8 cellular contexts compared by ENCODE assay signal in genomic region chr2:127024769-127025356, GRCh38.
DNase-seq lines count a peak whose midpoint lies in the region; ATAC-seq and TF ChIP-seq lines count a peak whose summit lies in the region.

No MANE protein-coding gene starts in this region.

- peaks cover 42% of the 10 kb centered on the region for H3K27me3 Mint-ChIP-seq in activated CD8-positive, alpha-beta T cell treated with anti-CD3 and anti-CD28 coated beads, Interleukin-2, amount 10 ng/mL, durations not matched to agents 7 days and 5 days (ENCODE audit: low read depth)
- peaks cover 19% of the 10 kb centered on the region for H3K27me3 Mint-ChIP-seq in activated CD8-positive, alpha-beta T cell treated with anti-CD3 and anti-CD28 coated beads for 36 hours

- H3K27ac ChIP-seq in RWPE1, result no peak overlapping the region

- POLR2A ChIA-PET in activated CD8-positive, alpha-beta T cell treated with anti-CD3 and anti-CD28 coated beads, Interleukin-2, amount 10 ng/mL, durations not matched to agents 7 days and 5 days (lab: Charles Lee), result no interaction called here
- POLR2A ChIA-PET in activated CD8-positive, alpha-beta T cell treated with anti-CD3 and anti-CD28 coated beads for 36 hours (lab: Charles Lee), result no interaction called here
- POLR2A ChIA-PET in RWPE1 (lab: Yijun Ruan, JAX; ENCODE audit: low non-redundant PET), result no interaction called here

- H3K4me3 Mint-ChIP-seq in activated CD8-positive, alpha-beta T cell treated with anti-CD3 and anti-CD28 coated beads, Interleukin-2, amount 10 ng/mL, durations not matched to agents 7 days and 5 days, result peak overlapping the region; percentile 85
- H3K4me3 Mint-ChIP-seq in activated CD8-positive, alpha-beta T cell treated with anti-CD3 and anti-CD28 coated beads for 36 hours, result no peak overlapping the region
- H3K4me3 Mint-ChIP-seq in stimulated activated effector memory CD8-positive, alpha-beta T cell treated with anti-CD3 and anti-CD28 coated beads, Interleukin-12 subunit alpha, Interleukin-12 subunit beta, amount 100 ng/mL, for 72 hours, result peak overlapping the region; percentile 68

- no peaks in the 10 kb centered on the region for H3K27me3 ChIP-seq in kidney epithelial cell (ENCODE audit: control insufficient read depth, insufficient read depth, low read length)

- H3K36me3 ChIP-seq in kidney epithelial cell (ENCODE audit: control insufficient read depth, insufficient read depth, low read length), result no peaks in the 10 kb centered on the region

- intact Hi-C loops in activated CD8-positive, alpha-beta T cell treated with anti-CD3 and anti-CD28 coated beads for 36 hours (cut with micrococcal nuclease), result no loop called here

- no peak for DNase-seq in activated CD8-positive, alpha-beta T cell treated with anti-CD3 and anti-CD28 coated beads, Interleukin-2, amount 10 ng/mL, durations not matched to agents 7 days and 5 days
- DNase-seq in activated CD8-positive, alpha-beta T cell treated with anti-CD3 and anti-CD28 coated beads for 36 hours, result no peak
- peak; percentile 26 for DNase-seq in NCI-H1092 treated with DMSO at 0.1 percent for 48 hours (lab: John Stamatoyannopoulos, UW)
- DNase-seq in cardiac fibroblast (ENCODE audit: low read depth in 2 of 2), result peak in 1 of 2 donors; percentile 34
- DNase-seq in kidney epithelial cell (ENCODE audit: low read depth), result no peak
- DNase-seq in stimulated activated effector memory CD8-positive, alpha-beta T cell treated with anti-CD3 and anti-CD28 coated beads, Interleukin-12 subunit alpha, Interleukin-12 subunit beta, amount 100 ng/mL, for 72 hours (ENCODE audit: low spot score in 2 of 2), result peak in 1 of 2 donors; percentile 42
- DNase-seq in RWPE1 (ENCODE audit: low spot score), result no peak
- no peak for DNase-seq in stimulated activated CD4-positive, alpha-beta T cell treated with anti-CD3 and anti-CD28 coated beads, Interleukin-2, amount 100 ng/mL, for 48 hours

- H3K36me3 Mint-ChIP-seq in activated CD8-positive, alpha-beta T cell treated with anti-CD3 and anti-CD28 coated beads, Interleukin-2, amount 10 ng/mL, durations not matched to agents 7 days and 5 days (ENCODE audit: low read depth), result no peaks in the 10 kb centered on the region
- H3K36me3 Mint-ChIP-seq in activated CD8-positive, alpha-beta T cell treated with anti-CD3 and anti-CD28 coated beads for 36 hours (ENCODE audit: low read depth), result no peaks in the 10 kb centered on the region
- H3K36me3 Mint-ChIP-seq in stimulated activated effector memory CD8-positive, alpha-beta T cell treated with anti-CD3 and anti-CD28 coated beads, Interleukin-12 subunit alpha, Interleukin-12 subunit beta, amount 100 ng/mL, for 72 hours, result no peaks in the 10 kb centered on the region

- peaks cover 11% of the 10 kb centered on the region for H3K9me3 Mint-ChIP-seq in activated CD8-positive, alpha-beta T cell treated with anti-CD3 and anti-CD28 coated beads, Interleukin-2, amount 10 ng/mL, durations not matched to agents 7 days and 5 days (ENCODE audit: insufficient read depth)
- H3K9me3 Mint-ChIP-seq in activated CD8-positive, alpha-beta T cell treated with anti-CD3 and anti-CD28 coated beads for 36 hours, result peaks cover 4% of the 10 kb centered on the region
- H3K9me3 Mint-ChIP-seq in stimulated activated effector memory CD8-positive, alpha-beta T cell treated with anti-CD3 and anti-CD28 coated beads, Interleukin-12 subunit alpha, Interleukin-12 subunit beta, amount 100 ng/mL, for 72 hours, result peaks cover 8% of the 10 kb centered on the region

- H3K27ac Mint-ChIP-seq in activated CD8-positive, alpha-beta T cell treated with anti-CD3 and anti-CD28 coated beads, Interleukin-2, amount 10 ng/mL, durations not matched to agents 7 days and 5 days, result no peak overlapping the region
- no peak overlapping the region for H3K27ac Mint-ChIP-seq in activated CD8-positive, alpha-beta T cell treated with anti-CD3 and anti-CD28 coated beads for 36 hours
- H3K27ac Mint-ChIP-seq in stimulated activated effector memory CD8-positive, alpha-beta T cell treated with anti-CD3 and anti-CD28 coated beads, Interleukin-12 subunit alpha, Interleukin-12 subunit beta, amount 100 ng/mL, for 72 hours, result no peak overlapping the region

- H3K4me1 Mint-ChIP-seq in activated CD8-positive, alpha-beta T cell treated with anti-CD3 and anti-CD28 coated beads, Interleukin-2, amount 10 ng/mL, durations not matched to agents 7 days and 5 days (ENCODE audit: low read depth), result peaks cover 14% of the 10 kb centered on the region
- peaks cover 15% of the 10 kb centered on the region for H3K4me1 Mint-ChIP-seq in activated CD8-positive, alpha-beta T cell treated with anti-CD3 and anti-CD28 coated beads for 36 hours (ENCODE audit: low read depth)
- peaks cover 21% of the 10 kb centered on the region for H3K4me1 Mint-ChIP-seq in stimulated activated effector memory CD8-positive, alpha-beta T cell treated with anti-CD3 and anti-CD28 coated beads, Interleukin-12 subunit alpha, Interleukin-12 subunit beta, amount 100 ng/mL, for 72 hours

- no peak for ATAC-seq in activated CD8-positive, alpha-beta T cell treated with anti-CD3 and anti-CD28 coated beads, Interleukin-2, amount 10 ng/mL, durations not matched to agents 7 days and 5 days
- ATAC-seq in activated CD8-positive, alpha-beta T cell treated with anti-CD3 and anti-CD28 coated beads for 36 hours, result no peak
- peak; percentile 2 for ATAC-seq in stimulated activated effector memory CD8-positive, alpha-beta T cell treated with anti-CD3 and anti-CD28 coated beads, Interleukin-12 subunit alpha, Interleukin-12 subunit beta, amount 100 ng/mL, for 72 hours

- CTCF ChIA-PET in activated CD8-positive, alpha-beta T cell treated with anti-CD3 and anti-CD28 coated beads, Interleukin-2, amount 10 ng/mL, durations not matched to agents 7 days and 5 days (lab: Charles Lee), result interaction anchor here (1.6 kb wide), 1 partner anchor 11 kb away, joined by 5 read pairs; no protein-coding TSS in a partner anchor
- CTCF ChIA-PET in activated CD8-positive, alpha-beta T cell treated with anti-CD3 and anti-CD28 coated beads for 36 hours (lab: Charles Lee), result no interaction called here
- CTCF ChIA-PET in RWPE1 (lab: Yijun Ruan, JAX), result interaction anchor here (0.5 to 1.2 kb wide), 2 partner anchors 16 to 33 kb away, joined by 4 to 6 read pairs; no protein-coding TSS in a partner anchor

- H3K4me3 ChIP-seq in cardiac fibroblast (replicated peaks in 1 of 2; ENCODE audit: low read depth in 2 of 2, low read length in 2 of 2) (peak overlapping the region; percentile 57 to 60), kidney epithelial cell (ENCODE audit: low read depth, low read length) (peak overlapping the region; percentile 45)

- TF ChIP-seq CTCF in activated CD8-positive, alpha-beta T cell treated with anti-CD3 and anti-CD28 coated beads for 36 hours (IDR thresholded peaks at IDR 0.05), result no peak
- TF ChIP-seq CTCF in cardiac fibroblast (IDR thresholded peaks at IDR 0.05; ENCODE audit: low read depth, low read length), result peak; percentile 50
- TF ChIP-seq CTCF in kidney epithelial cell (IDR thresholded peaks at IDR 0.05; ENCODE audit: insufficient read depth, low read length, poor library complexity, severe bottlenecking), result peak; percentile 46
- no peak for TF ChIP-seq CTCF in RWPE1 (conservative IDR thresholded peaks at IDR 0.05; ENCODE audit: low read depth)

Comparison
In these comparisons a context has a peak if more than half of its experiments do, and no peak if none do; other contexts are left out.
1. CTCF ChIP-seq: peak in cardiac fibroblast (single experiment) and kidney epithelial cell (single experiment); none in activated CD8-positive, alpha-beta T cell treated with anti-CD3 and anti-CD28 coated beads for 36 hours (single experiment) and RWPE1 (single experiment).